In the genomic region with DNA sequence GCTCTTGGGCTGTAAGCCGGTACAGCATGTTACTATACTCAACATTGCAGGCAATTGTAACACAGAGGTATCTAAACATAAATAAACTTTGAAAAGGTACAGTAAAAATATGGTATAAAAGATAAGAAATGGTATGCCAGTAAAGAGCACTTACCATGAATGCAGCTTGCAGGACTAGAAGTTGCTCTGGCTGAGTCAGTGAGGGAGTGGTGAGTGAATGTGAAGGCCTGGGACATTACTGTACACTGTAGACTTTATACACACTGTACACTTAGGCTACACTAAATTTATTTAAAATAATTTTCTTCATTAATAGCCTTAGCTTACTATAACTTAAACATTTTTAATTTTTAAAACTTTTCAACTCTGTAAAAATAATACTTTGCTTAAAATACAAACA, we compare ENCODE assay signal across 18 cellular contexts.
DNase-seq lines count a peak whose midpoint lies in the region; ATAC-seq and TF ChIP-seq lines count a peak whose summit lies in the region.
"Had no signal": no experiment of that assay in that cellular context is flagged by ENCODE, and none has a peak within 500 bp of the region (broad histone marks: within the 10 kb centered on the region; RNA-seq: fewer than 3 reads in every experiment).

No MANE protein-coding gene starts in this region.

- 0 out of 3 replicates have a peak, but pooled peaks have one; percentile 46 for ATAC-seq in RWPE2 (ENCODE audit: low read depth)
- no peak for ATAC-seq in HG03457 (IDR thresholded peaks at IDR 0.05; ENCODE audit: unreplicated experiment)
- ATAC-seq: SK-N-SH treated with all-trans-retinoic acid at 6 μM for 48 hours had no signal

- TF ChIP-seq CTCF in RWPE2 (IDR thresholded peaks at IDR 0.05; ENCODE audit: poor library complexity, severe bottlenecking) (no peak), brain microvascular endothelial cell (IDR thresholded peaks at IDR 0.05; ENCODE audit: low read depth, low read length, missing control alignments) (no peak), GM10266 (IDR thresholded peaks at IDR 0.05; ENCODE audit: control insufficient read depth, insufficient read depth, low read depth, missing control alignments) (no peak)

- H3K27ac ChIP-seq in RWPE2 (ENCODE audit: poor library complexity, severe bottlenecking) (no peak overlapping the region), brain microvascular endothelial cell (no peak overlapping the region)
- H3K27ac ChIP-seq: C4-2B had no signal

- H3K27me3 ChIP-seq in RWPE2 (ENCODE audit: insufficient read depth, poor library complexity, severe bottlenecking) (peaks cover 4% of the 10 kb centered on the region), brain microvascular endothelial cell (replicated peaks) (no peaks in the 10 kb centered on the region)

- H3K36me3 ChIP-seq in RWPE2 (ENCODE audit: low read depth) (no peaks in the 10 kb centered on the region), brain microvascular endothelial cell (replicated peaks) (no peaks in the 10 kb centered on the region)
- H3K36me3 ChIP-seq: HAP-1 had no signal

- no peaks in the 10 kb centered on the region for H3K9me3 ChIP-seq in RWPE2 (ENCODE audit: severe bottlenecking)
- H3K9me3 ChIP-seq: HAP-1 had no signal

- in situ Hi-C loops in brain microvascular endothelial cell (cut with HindIII; ENCODE audit: low pct_ligation_motif_present, low sequenced_read_pairs) = loop anchor here (25.0 kb wide), 1 partner anchor 90 kb away; no protein-coding TSS in a partner anchor

- no peak for DNase-seq in RWPE2 (ENCODE audit: low spot score)
- DNase-seq in brain microvascular endothelial cell = peak; percentile 28
- peak; percentile 25 for DNase-seq in fibroblast of peridontal ligament (ENCODE audit: extremely low read depth)
- DNase-seq in stromal cell of bone marrow (ENCODE audit: low read depth) = peak; percentile 19
- no peak for DNase-seq in GM10266 (ENCODE audit: extremely low spot score)
- DNase-seq in ecto neural progenitor cell (ENCODE audit: low spot score) = no peak
- DNase-seq: ACHN; AML-193; DMS79; KBM-7; NCI-H1105 treated with DMSO at 0.1 percent for 48 hours; NCI-H1694 treated with DMSO at 0.1 percent for 48 hours; NK-92 treated with Interleukin-12 subunit alpha and Interleukin-12 subunit beta, amount 100 ng/mL, for 24 hours; SHP77 had no signal

- H3K4me1 ChIP-seq in RWPE2 (ENCODE audit: insufficient read depth, poor library complexity, severe bottlenecking) = no peaks in the 10 kb centered on the region
- H3K4me1 ChIP-seq: HAP-1 had no signal

- H3K4me3 ChIP-seq in RWPE2 (ENCODE audit: severe bottlenecking) = no peak overlapping the region
- H3K4me3 ChIP-seq in brain microvascular endothelial cell (ENCODE audit: low read depth, low read length) = no peak overlapping the region
- H3K4me3 ChIP-seq: HAP-1 had no signal

Comparison
In these comparisons a context has a peak if more than half of its experiments do, and no peak if none do; other contexts are left out.
1. DNase-seq: peak in brain microvascular endothelial cell (single experiment), fibroblast of peridontal ligament (single experiment) and stromal cell of bone marrow (single experiment); none in RWPE2 (single experiment), GM10266 (single experiment) and ecto neural progenitor cell (single experiment).